14 cellular contexts compared by ENCODE assay signal in the genomic region with DNA sequence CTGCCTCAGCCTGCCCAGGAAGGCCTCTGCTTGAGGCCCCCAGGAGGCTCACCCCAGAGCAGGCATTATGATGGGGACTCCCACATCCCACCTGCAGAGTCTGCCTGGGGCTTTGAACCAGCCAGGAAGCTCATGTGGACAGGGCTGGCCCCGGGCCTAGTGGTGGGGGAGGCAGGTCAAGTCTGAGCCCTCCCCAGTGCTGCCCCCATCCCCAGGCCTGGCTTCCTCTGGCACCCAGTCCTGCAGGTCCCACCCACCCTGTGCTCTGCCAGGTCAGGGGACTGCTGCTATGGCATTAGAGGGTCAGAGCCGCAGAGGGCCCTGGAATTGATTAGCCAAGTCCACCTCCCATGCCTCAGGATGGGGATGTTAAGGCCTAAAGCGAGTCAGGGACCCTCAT. TPM values are rescaled to one million over a fixed set of nuclear protein-coding genes. Genes with fewer than 3 reads are reported as not detected.
DNase-seq lines count a peak whose midpoint lies in the region; ATAC-seq and TF ChIP-seq lines count a peak whose summit lies in the region.
"Had no signal": no experiment of that assay in that cellular context is flagged by ENCODE, and none has a peak within 500 bp of the region (broad histone marks: within the 10 kb centered on the region; RNA-seq: fewer than 3 reads in every experiment).

No MANE protein-coding gene starts in this region.

- no peak overlapping the region for H3K4me3 ChIP-seq in HEK293 (ENCODE audit: low read depth, low read length)
- H3K4me3 ChIP-seq in ascending aorta, result no peak overlapping the region
- H3K4me3 ChIP-seq: BLaER1 treated with 17β-estradiol and CSF1 and Interleukin-3, amounts not matched to agents 10 nM and 100 nM; GM23338 had no signal

- H3K4me1 ChIP-seq in HEK293 (ENCODE audit: control insufficient read depth, insufficient read depth, low read length) (no peaks in the 10 kb centered on the region), foreskin keratinocyte (no peaks in the 10 kb centered on the region), ascending aorta (no peaks in the 10 kb centered on the region)

- H3K27me3 ChIP-seq in foreskin keratinocyte, result no peaks in the 10 kb centered on the region
- no peaks in the 10 kb centered on the region for H3K27me3 ChIP-seq in ascending aorta
- H3K27me3 ChIP-seq: BLaER1 treated with 17β-estradiol and CSF1 and Interleukin-3, amounts not matched to agents 10 nM and 100 nM had no signal

- intact Hi-C loops in sciatic nerve (cut with DNase I) (no loop called here), ascending aorta (cut with DNase I) (no loop called here)

- TF ChIP-seq CTCF in HEK293 (tag by site-specific recombination; IDR thresholded peaks at IDR 0.05) (no peak), foreskin keratinocyte (conservative IDR thresholded peaks at IDR 0.05) (no peak), ascending aorta (IDR thresholded peaks at IDR 0.05) (no peak)

- H3K27ac ChIP-seq in HEK293 (ENCODE audit: extremely low read depth, low read depth, low read length), result no peak overlapping the region
- no peak overlapping the region for H3K27ac ChIP-seq in foreskin keratinocyte
- H3K27ac ChIP-seq in ascending aorta, result no peak overlapping the region
- H3K27ac ChIP-seq: BLaER1 treated with 17β-estradiol and CSF1 and Interleukin-3, amounts not matched to agents 10 nM and 100 nM had no signal

- CTCF ChIA-PET in HEK293 (lab: Yijun Ruan, JAX), result interaction anchor here (1.7 to 2.5 kb wide), 2 partner anchors 7 to 10 kb away, joined by 9 to 10 read pairs; no protein-coding TSS in a partner anchor

- ATAC-seq in foreskin keratinocyte, result peak; percentile 18
- peak; percentile 10 for ATAC-seq in sciatic nerve
- no peak for ATAC-seq in HG03520 (IDR thresholded peaks at IDR 0.05; ENCODE audit: unreplicated experiment)
- ATAC-seq: CD8-positive, alpha-beta T cell; GM23338; HCT116; HepG2 had no signal

- POLR2A ChIA-PET in HEK293 (lab: Yijun Ruan, JAX), result no interaction called here

- H3K36me3 ChIP-seq in HEK293 (ENCODE audit: control insufficient read depth in 2 of 2, insufficient read depth in 1 of 2, low read length in 2 of 2) (no peaks in the 10 kb centered on the region), ascending aorta (no peaks in the 10 kb centered on the region)
- H3K36me3 ChIP-seq: BLaER1 treated with 17β-estradiol and CSF1 and Interleukin-3, amounts not matched to agents 10 nM and 100 nM had no signal

- DNase-seq in foreskin keratinocyte (no peak), sciatic nerve (ENCODE audit: low spot score) (no peak), ascending aorta (ENCODE audit: low spot score in 2 of 2) (no peak), NCI-H146 treated with DMSO at 0.1 percent for 48 hours (lab: John Stamatoyannopoulos, UW; ENCODE audit: unreplicated experiment) (no peak)
- DNase-seq: Calu3; CD8-positive, alpha-beta T cell; GF-D8; H7 had no signal

- H3K9me3 ChIP-seq in HEK293 (ENCODE audit: control insufficient read depth, insufficient read depth, low read depth, low read length), result no peaks in the 10 kb centered on the region
- H3K9me3 ChIP-seq in ascending aorta, result no peaks in the 10 kb centered on the region
- H3K9me3 ChIP-seq: BLaER1 treated with 17β-estradiol and CSF1 and Interleukin-3, amounts not matched to agents 10 nM and 100 nM had no signal

TF ChIP-seq in HEK293, 187 proteins besides CTCF, POLR2A, EP300 and RAD21:
- TF ChIP-seq ZIC2 (tag by site-specific recombination; IDR thresholded peaks at IDR 0.05) (peak; percentile 42; the same call in 1 of the 2 replicates), ZNF624 (tag by site-specific recombination; IDR thresholded peaks at IDR 0.05) (no peak), GLIS1 (tag by site-specific recombination; IDR thresholded peaks at IDR 0.05) (peak; percentile 79)

RNA-seq across cellular contexts. Expression of a gene that starts 17.6 kb away (rescaled TPM):
- total RNA-seq in foreskin keratinocyte, result 15.3 and 15.8 TPM in 2 replicates
- 14.8 and 19.0 TPM in 2 replicates for polyA plus RNA-seq in foreskin keratinocyte
- 13.0 TPM for total RNA-seq in sciatic nerve
- total RNA-seq in ascending aorta, result 0.53 TPM

RNA-seq across cellular contexts. Expression of a gene that starts 45.7 kb away (rescaled TPM):
- total RNA-seq in foreskin keratinocyte (136 and 183 TPM in 2 replicates), sciatic nerve (5.7 TPM), ascending aorta (29.1 TPM)
- 112 and 147 TPM in 2 replicates for polyA plus RNA-seq in foreskin keratinocyte
